22 cellular contexts compared by ENCODE assay signal in the genomic region with DNA sequence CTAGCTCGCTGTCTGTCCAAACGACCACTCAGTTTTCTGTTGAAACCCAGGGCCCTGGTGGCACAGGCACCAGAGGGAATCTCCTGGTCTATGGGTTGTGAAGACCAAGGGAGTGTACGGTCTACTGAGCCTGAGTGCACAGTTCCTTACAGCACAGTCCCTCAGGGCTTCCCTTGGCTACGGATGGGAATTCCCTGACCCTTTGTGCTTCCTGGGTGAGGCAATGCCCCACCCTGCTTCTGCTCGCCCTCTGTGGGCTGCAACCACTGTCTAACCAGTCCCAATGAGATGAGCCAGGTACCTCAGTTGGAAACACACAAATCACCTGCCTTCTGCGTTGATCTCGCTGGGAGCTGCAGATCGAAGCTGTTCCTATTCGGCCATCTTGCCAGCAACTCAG. TPM values are rescaled to one million over a fixed set of nuclear protein-coding genes. Genes with fewer than 3 reads are reported as not detected.
DNase-seq lines count a peak whose midpoint lies in the region; ATAC-seq, FAIRE-seq and TF ChIP-seq lines count a peak whose summit lies in the region.
"Had no signal": no experiment of that assay in that cellular context is flagged by ENCODE, and none has a peak within 500 bp of the region (broad histone marks: within the 10 kb centered on the region; RNA-seq: fewer than 3 reads in every experiment).

No MANE protein-coding gene starts in this region.

- H3K27ac ChIP-seq in left lung = no peak overlapping the region
- H3K27ac ChIP-seq: BLaER1 treated with 17β-estradiol and CSF1 and Interleukin-3, amounts not matched to agents 10 nM and 100 nM; GM23248; PC-9; SJSA1 had no signal

- no peaks in the 10 kb centered on the region for H3K4me1 ChIP-seq in left lung
- H3K4me1 ChIP-seq: HAP-1, SJSA1 had no signal

- no peaks in the 10 kb centered on the region for H3K9me3 ChIP-seq in left lung
- H3K9me3 ChIP-seq: MG63, SJSA1 had no signal

- no peak for TF ChIP-seq CTCF in bronchial epithelial cell (IDR thresholded peaks at IDR 0.05; ENCODE audit: insufficient read depth, low read length, severe bottlenecking)
- no peak for TF ChIP-seq CTCF in left lung (IDR thresholded peaks at IDR 0.05)

- H3K27me3 ChIP-seq in bronchial epithelial cell (ENCODE audit: control insufficient read depth, insufficient read depth, low read length) = no peaks in the 10 kb centered on the region
- no peaks in the 10 kb centered on the region for H3K27me3 ChIP-seq in left lung
- H3K27me3 ChIP-seq: BLaER1 treated with 17β-estradiol and CSF1 and Interleukin-3, amounts not matched to agents 10 nM and 100 nM; MG63; SJSA1 had no signal

- H3K27me3 Mint-ChIP-seq in stimulated activated memory B cell treated with anti-CD40 and anti-IgM and Interleukin-4, amounts not matched to agents 10 μg/mL and 1 μg/mL and 100 μg/mL, for 72 hours = no peaks in the 10 kb centered on the region
- peaks cover 4 to 7% of the 10 kb centered on the region in 2 donors for H3K27me3 Mint-ChIP-seq in natural killer cell treated with Interleukin-12 subunit alpha and Interleukin-12 subunit beta and Interleukin-15 and Interleukin-18, amount 100 ng/mL, for 72 hours
- H3K27me3 Mint-ChIP-seq: IgD-negative memory B cell had no signal

- H3K9me3 Mint-ChIP-seq in stimulated activated memory B cell treated with anti-CD40 and anti-IgM and Interleukin-4, amounts not matched to agents 10 μg/mL and 1 μg/mL and 100 μg/mL, for 72 hours = no peaks in the 10 kb centered on the region
- H3K9me3 Mint-ChIP-seq in natural killer cell treated with Interleukin-12 subunit alpha and Interleukin-12 subunit beta and Interleukin-15 and Interleukin-18, amount 100 ng/mL, for 72 hours = peaks cover 5% of the 10 kb centered on the region
- H3K9me3 Mint-ChIP-seq: IgD-negative memory B cell had no signal

- H3K36me3 Mint-ChIP-seq in stimulated activated memory B cell treated with anti-CD40 and anti-IgM and Interleukin-4, amounts not matched to agents 10 μg/mL and 1 μg/mL and 100 μg/mL, for 72 hours = peaks cover 5% of the 10 kb centered on the region
- peaks cover 6% of the 10 kb centered on the region for H3K36me3 Mint-ChIP-seq in natural killer cell treated with Interleukin-12 subunit alpha and Interleukin-12 subunit beta and Interleukin-15 and Interleukin-18, amount 100 ng/mL, for 72 hours

- peaks cover 64% of the 10 kb centered on the region for H3K4me1 Mint-ChIP-seq in stimulated activated memory B cell treated with anti-CD40 and anti-IgM and Interleukin-4, amounts not matched to agents 10 μg/mL and 1 μg/mL and 100 μg/mL, for 72 hours
- peaks cover 3 to 6% of the 10 kb centered on the region in 2 donors for H3K4me1 Mint-ChIP-seq in natural killer cell treated with Interleukin-12 subunit alpha and Interleukin-12 subunit beta and Interleukin-15 and Interleukin-18, amount 100 ng/mL, for 72 hours (ENCODE audit: low read depth in 2 of 2)

- H3K4me3 Mint-ChIP-seq in stimulated activated memory B cell treated with anti-CD40 and anti-IgM and Interleukin-4, amounts not matched to agents 10 μg/mL and 1 μg/mL and 100 μg/mL, for 72 hours = no peak overlapping the region
- no peak overlapping the region for H3K4me3 Mint-ChIP-seq in natural killer cell treated with Interleukin-12 subunit alpha and Interleukin-12 subunit beta and Interleukin-15 and Interleukin-18, amount 100 ng/mL, for 72 hours
- H3K4me3 Mint-ChIP-seq: CD8-positive, alpha-beta memory T cell had no signal

- ATAC-seq in GM19463 (IDR thresholded peaks at IDR 0.05; ENCODE audit: unreplicated experiment) (peak; percentile 53), left colon (peak; percentile 67), left lung (no peak)
- ATAC-seq in stimulated activated memory B cell treated with anti-CD40 and anti-IgM and Interleukin-4, amounts not matched to agents 10 μg/mL and 1 μg/mL and 100 μg/mL, for 72 hours = peak; percentile 62
- ATAC-seq in natural killer cell treated with Interleukin-12 subunit alpha and Interleukin-12 subunit beta and Interleukin-15 and Interleukin-18, amount 100 ng/mL, for 72 hours = no peak

- no peak for FAIRE-seq in bronchial epithelial cell (lab: Jason Lieb, UNC)

- DNase-seq in bronchial epithelial cell (ENCODE audit: low read depth) = peak; percentile 39
- no peak for DNase-seq in left colon
- no peak for DNase-seq in SHP77 (lab: John Stamatoyannopoulos, UW)
- no peak for DNase-seq in left lung
- DNase-seq in natural killer cell treated with Interleukin-12 subunit alpha and Interleukin-12 subunit beta and Interleukin-15 and Interleukin-18, amount 100 ng/mL, for 72 hours (ENCODE audit: low spot score) = no peak
- DNase-seq: CD8-positive, alpha-beta memory T cell; DMS79; GM23248; Karpas-422; MG63; NCI-H1048; NCI-H1436; NCI-H2029; NCI-H526; PC-9 had no signal

- H3K36me3 ChIP-seq in bronchial epithelial cell (ENCODE audit: control insufficient read depth, insufficient read depth, low read length) = no peaks in the 10 kb centered on the region
- H3K36me3 ChIP-seq in left lung = no peaks in the 10 kb centered on the region
- H3K36me3 ChIP-seq: BLaER1 treated with 17β-estradiol and CSF1 and Interleukin-3, amounts not matched to agents 10 nM and 100 nM; HAP-1; MG63; SJSA1 had no signal

- H3K27ac Mint-ChIP-seq in stimulated activated memory B cell treated with anti-CD40 and anti-IgM and Interleukin-4, amounts not matched to agents 10 μg/mL and 1 μg/mL and 100 μg/mL, for 72 hours = no peak overlapping the region
- H3K27ac Mint-ChIP-seq in natural killer cell treated with Interleukin-12 subunit alpha and Interleukin-12 subunit beta and Interleukin-15 and Interleukin-18, amount 100 ng/mL, for 72 hours = no peak overlapping the region
- H3K27ac Mint-ChIP-seq: CD8-positive, alpha-beta memory T cell; IgD-negative memory B cell had no signal

- intact Hi-C loops in left colon (cut with DNase I, micrococcal nuclease) = no loop called here
- intact Hi-C loops in left lung (cut with DNase I) = no loop called here

- no peak overlapping the region for H3K4me3 ChIP-seq in bronchial epithelial cell (ENCODE audit: low read depth, low read length)
- no peak overlapping the region for H3K4me3 ChIP-seq in left lung
- H3K4me3 ChIP-seq: BLaER1 treated with 17β-estradiol and CSF1 and Interleukin-3, amounts not matched to agents 10 nM and 100 nM; GM23248; HAP-1; MG63; PC-9; SJSA1 had no signal

RNA-seq across cellular contexts. Expression of gene GPHN, which starts 22.6 kb away (rescaled TPM):
- 11.8 and 12.9 TPM in 2 replicates for total RNA-seq in bronchial epithelial cell
- 10 to 100 TPM; 27.1 to 31.0 TPM for total RNA-seq in left colon
- total RNA-seq in left lung = 10 to 100 TPM; 24.5 to 31.1 TPM
- 10 to 100 TPM; 18.6 to 20.1 TPM for total RNA-seq in natural killer cell treated with Interleukin-12 subunit alpha and Interleukin-12 subunit beta and Interleukin-15 and Interleukin-18, amount 100 ng/mL, for 72 hours

RNA-seq across cellular contexts. Expression of gene CCDC196, which starts 44.4 kb away (rescaled TPM):
- total RNA-seq in bronchial epithelial cell (not detected in 2 replicates), left colon (1 to 10 TPM; 1.2 to 1.6 TPM), left lung (not detected)
- total RNA-seq in natural killer cell treated with Interleukin-12 subunit alpha and Interleukin-12 subunit beta and Interleukin-15 and Interleukin-18, amount 100 ng/mL, for 72 hours = not detected
- total RNA-seq: CD8-positive, alpha-beta memory T cell; G401; GM23248; PC-9; SJSA1 had no signal

Comparison
In these comparisons a context has a peak if more than half of its experiments do, and no peak if none do; other contexts are left out.
1. ATAC-seq: peak in GM19463 (single experiment), left colon (single experiment) and stimulated activated memory B cell treated with anti-CD40 and anti-IgM and Interleukin-4, amounts not matched to agents 10 μg/mL and 1 μg/mL and 100 μg/mL, for 72 hours (single experiment); none in left lung (single experiment) and natural killer cell treated with Interleukin-12 subunit alpha and Interleukin-12 subunit beta and Interleukin-15 and Interleukin-18, amount 100 ng/mL, for 72 hours (0 of 2).